ENCODE assay signal across 10 cellular contexts in genomic region chr4:20253272-20253798, GRCh38. TPM values are rescaled to one million over a fixed set of nuclear protein-coding genes. Genes with fewer than 3 reads are reported as not detected.
DNase-seq lines count a peak whose midpoint lies in the region; ATAC-seq and TF ChIP-seq lines count a peak whose summit lies in the region.
"Had no signal": no experiment of that assay in that cellular context is flagged by ENCODE, and none has a peak within 500 bp of the region (broad histone marks: within the 10 kb centered on the region; RNA-seq: fewer than 3 reads in every experiment).

No MANE protein-coding gene starts in this region.

- ATAC-seq in HG03280 (IDR thresholded peaks at IDR 0.05; ENCODE audit: unreplicated experiment), result no peak
- no peak for ATAC-seq in activated T-cell treated with anti-CD3 and anti-CD28 coated beads, Interleukin-2, amount 50 U/mL, for 72 hours (replicated peaks in 1 of 2)

- H3K27me3 ChIP-seq in A673 (replicated peaks; ENCODE audit: insufficient read depth, low read depth, low read length, poor library complexity) (no peaks in the 10 kb centered on the region), HUES6 (ENCODE audit: control insufficient read depth, insufficient read depth, low read length) (peaks cover 67% of the 10 kb centered on the region)

- no peaks in the 10 kb centered on the region for H3K9me3 Mint-ChIP-seq in nephron
- H3K9me3 Mint-ChIP-seq in activated T-cell treated with anti-CD3 and anti-CD28 coated beads, Interleukin-2, amount 50 U/mL, for 72 hours, result no peaks in the 10 kb centered on the region
- H3K9me3 Mint-ChIP-seq: natural killer cell treated with Interleukin-12 subunit alpha and Interleukin-12 subunit beta and Interleukin-15 and Interleukin-18, amount 100 ng/mL, for 72 hours had no signal

- DNase-seq in A673 (ENCODE audit: low spot score) (peak; percentile 47), epithelial cell of proximal tubule (ENCODE audit: low read depth) (no peak), NCI-H510A (lab: John Stamatoyannopoulos, UW) (no peak), cerebellar cortex (ENCODE audit: low spot score) (no peak)
- DNase-seq in activated T-cell treated with anti-CD3 and anti-CD28 coated beads, Interleukin-2, amount 50 U/mL, for 72 hours, result no peak
- DNase-seq: activated naive CD4-positive, alpha-beta T cell treated with Interleukin-2 at 50 U/mL for 16 hours had no signal

- H3K27ac Mint-ChIP-seq in nephron, result peak overlapping the region; percentile 61 to 88 (median 76)
- H3K27ac Mint-ChIP-seq in activated T-cell treated with anti-CD3 and anti-CD28 coated beads, Interleukin-2, amount 50 U/mL, for 72 hours, result no peak overlapping the region
- H3K27ac Mint-ChIP-seq: natural killer cell treated with Interleukin-12 subunit alpha and Interleukin-12 subunit beta and Interleukin-15 and Interleukin-18, amount 100 ng/mL, for 72 hours had no signal

- peak overlapping the region; percentile 81 for H3K9ac ChIP-seq in HUES6 (ENCODE audit: low read length)

- H3K27me3 Mint-ChIP-seq in nephron (ENCODE audit: low read depth), result peaks cover 43% of the 10 kb centered on the region
- peaks cover 53% of the 10 kb centered on the region for H3K27me3 Mint-ChIP-seq in activated T-cell treated with anti-CD3 and anti-CD28 coated beads, Interleukin-2, amount 50 U/mL, for 72 hours (ENCODE audit: low read depth)

- BruUV-seq in A673 (replicated peaks; lab: Mats Ljungman, UMichigan), result no TSS peak

- H3K4me1 Mint-ChIP-seq in nephron, result peaks cover 38% of the 10 kb centered on the region
- H3K4me1 Mint-ChIP-seq in activated T-cell treated with anti-CD3 and anti-CD28 coated beads, Interleukin-2, amount 50 U/mL, for 72 hours (ENCODE audit: low read depth), result peaks cover 10% of the 10 kb centered on the region

- intact Hi-C loops in A673 (cut with micrococcal nuclease; ENCODE audit: unreplicated experiment), result loop anchor here (5.0 kb wide), 6 partner anchors 174 to 1566 kb away; no protein-coding TSS in a partner anchor

- H3K36me3 Mint-ChIP-seq in nephron (ENCODE audit: low read depth), result peaks cover 11% of the 10 kb centered on the region
- H3K36me3 Mint-ChIP-seq in activated T-cell treated with anti-CD3 and anti-CD28 coated beads, Interleukin-2, amount 50 U/mL, for 72 hours (ENCODE audit: insufficient read depth in 2 of 2), result peaks cover 2 to 8% of the 10 kb centered on the region in 2 donors

- H3K36me3 ChIP-seq in A673 (ENCODE audit: insufficient read depth, low read length, poor library complexity, severe bottlenecking), result no peaks in the 10 kb centered on the region
- H3K36me3 ChIP-seq in HUES6 (ENCODE audit: control insufficient read depth, insufficient read depth, low read length), result no peaks in the 10 kb centered on the region; the same call in 1 of the 2 replicates

- H3K9me3 ChIP-seq in A673 (ENCODE audit: low read depth, low read length, poor library complexity, severe bottlenecking) (no peaks in the 10 kb centered on the region), HUES6 (ENCODE audit: control insufficient read depth, insufficient read depth, low read depth, low read length) (no peaks in the 10 kb centered on the region)

- POLR2A ChIA-PET in A673 (lab: Charles Lee; ENCODE audit: low non-redundant PET), result no interaction called here

- no peak for TF ChIP-seq CTCF in A673 (conservative IDR thresholded peaks at IDR 0.05; ENCODE audit: low read depth, low read length)
- no peak for TF ChIP-seq CTCF in epithelial cell of proximal tubule (conservative IDR thresholded peaks at IDR 0.05; ENCODE audit: low read depth, low read length)
- no peak for TF ChIP-seq CTCF in nephron (IDR thresholded peaks at IDR 0.05; ENCODE audit: unreplicated experiment in 3 of 3)

- H3K4me3 Mint-ChIP-seq in nephron, result peak overlapping the region; percentile 94 to 98 (median 97)
- no peak overlapping the region for H3K4me3 Mint-ChIP-seq in activated T-cell treated with anti-CD3 and anti-CD28 coated beads, Interleukin-2, amount 50 U/mL, for 72 hours
- H3K4me3 Mint-ChIP-seq: natural killer cell treated with Interleukin-12 subunit alpha and Interleukin-12 subunit beta and Interleukin-15 and Interleukin-18, amount 100 ng/mL, for 72 hours had no signal

- CTCF ChIA-PET in A673 (lab: Charles Lee), result interaction anchor here (0.6 kb wide), 1 partner anchor 311 kb away, joined by 3 read pairs; no protein-coding TSS in a partner anchor

- H3K4me1 ChIP-seq in A673 (ENCODE audit: insufficient read depth, low read length, poor library complexity, severe bottlenecking), result peaks cover 36% of the 10 kb centered on the region
- H3K4me1 ChIP-seq in HUES6 (ENCODE audit: control insufficient read depth, insufficient read depth, low read length), result peaks cover 31% of the 10 kb centered on the region

- H3K4me3 ChIP-seq in A673 (ENCODE audit: low read depth, low read length, poor library complexity, severe bottlenecking) (peak overlapping the region; percentile 80), HUES6 (ENCODE audit: low read depth, low read length) (peak overlapping the region; percentile 85), epithelial cell of proximal tubule (ENCODE audit: low read depth, low read length) (peak overlapping the region; percentile 65)

- H3K27ac ChIP-seq in A673 (ENCODE audit: low read depth, low read length, poor library complexity, severe bottlenecking) (no peak overlapping the region), HUES6 (ENCODE audit: low read depth, low read length) (no peak overlapping the region)

RNA-seq across cellular contexts. Expression of gene SLIT2, which starts 1.6 kb away (rescaled TPM):
- total RNA-seq in A673 (2021) (59.7 and 70.6 TPM in 2 replicates), epithelial cell of proximal tubule (1.4 and 2.5 TPM in 2 replicates)
- total RNA-seq in activated T-cell treated with anti-CD3 and anti-CD28 coated beads, Interleukin-2, amount 50 U/mL, for 72 hours, result not detected
- total RNA-seq: natural killer cell treated with Interleukin-12 subunit alpha and Interleukin-12 subunit beta and Interleukin-15 and Interleukin-18, amount 100 ng/mL, for 72 hours had no signal

Comparison
In these comparisons a context has a peak if more than half of its experiments do, and no peak if none do; other contexts are left out.
1. H3K4me3 Mint-ChIP-seq: peak in nephron (3 of 3); none in activated T-cell treated with anti-CD3 and anti-CD28 coated beads, Interleukin-2, amount 50 U/mL, for 72 hours (0 of 2).
2. RNA of gene SLIT2, which starts 1.6 kb away (total RNA-seq): 59.7 to 70.6 TPM in A673; 1.4 to 2.5 TPM in epithelial cell of proximal tubule and not detected in activated T-cell treated with anti-CD3 and anti-CD28 coated beads, Interleukin-2, amount 50 U/mL, for 72 hours; every median in the first group is over 10 times any median in the second.
3. Peak in every context shown above with its lines, with median percentiles within 50 percentile points of each other: H3K4me3 ChIP-seq.